8 cellular contexts compared by ENCODE assay signal in the genomic region with DNA sequence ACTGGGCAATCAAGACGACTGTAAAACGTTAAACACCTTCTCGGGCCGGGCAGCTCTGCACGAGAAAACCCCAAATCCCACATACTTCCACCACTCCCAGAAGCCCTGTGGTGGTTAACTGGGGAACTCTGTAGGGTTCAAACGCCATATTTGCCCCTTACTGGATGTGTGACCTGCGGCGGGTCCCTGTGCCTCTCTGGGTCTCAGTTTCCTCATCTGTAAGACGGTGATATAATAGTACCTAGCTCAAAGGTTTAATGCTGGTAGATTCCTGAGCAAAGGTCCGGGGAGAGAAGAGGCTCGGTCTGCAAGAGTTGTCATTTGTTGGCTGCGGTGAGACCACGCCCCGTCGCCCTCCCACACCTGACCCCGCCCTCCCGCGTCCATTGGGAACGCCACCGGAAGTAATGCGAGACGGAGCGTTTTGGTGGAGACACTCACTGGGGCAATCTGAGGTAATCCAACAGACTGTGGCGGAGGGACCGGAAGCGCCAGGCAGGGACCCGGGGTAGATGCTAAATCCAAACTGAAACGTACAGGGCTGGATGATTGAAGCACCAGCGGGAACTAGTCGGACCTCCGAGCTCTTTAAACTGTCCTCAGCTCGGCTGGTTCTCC. TPM values are rescaled to one million over a fixed set of nuclear protein-coding genes. Genes with fewer than 3 reads are reported as not detected.
DNase-seq lines count a peak whose midpoint lies in the region; ATAC-seq and TF ChIP-seq lines count a peak whose summit lies in the region.

No MANE protein-coding gene starts in this region.

- intact Hi-C loops in left colon (cut with DNase I, micrococcal nuclease): no loop called here

- DNase-seq in NCI-H526 treated with DMSO at 0.1 percent for 48 hours (lab: John Stamatoyannopoulos, UW): peak; percentile 95
- DNase-seq in activated CD4-positive, alpha-beta T cell treated with anti-CD3 and anti-CD28 coated beads, Interleukin-2, amount 10 ng/mL, durations not matched to agents 7 days and 5 days: peak; percentile 99
- peak; percentile 99 for DNase-seq in coronary artery (ENCODE audit: low spot score)
- DNase-seq in left colon: peak; percentile 99
- peak; percentile 98 to 99 for DNase-seq in stimulated activated CD4-positive, alpha-beta T cell treated with anti-CD3 and anti-CD28 coated beads, Interleukin-1b, Interleukin-23, amount 100 ng/mL, for 4 hours (ENCODE audit: low read depth in 2 of 2)

- H3K4me3 Mint-ChIP-seq in activated CD4-positive, alpha-beta T cell treated with anti-CD3 and anti-CD28 coated beads, Interleukin-2, amount 10 ng/mL, durations not matched to agents 7 days and 5 days: peak overlapping the region; percentile 98

- H3K36me3 Mint-ChIP-seq in activated CD4-positive, alpha-beta T cell treated with anti-CD3 and anti-CD28 coated beads, Interleukin-2, amount 10 ng/mL, durations not matched to agents 7 days and 5 days (ENCODE audit: low read depth): peaks cover 1% of the 10 kb centered on the region

- peak overlapping the region; percentile 75 to 96 (median 86) for H3K4me3 ChIP-seq in BLaER1 treated with 17β-estradiol and CSF1 and Interleukin-3, amounts not matched to agents 10 nM and 100 nM
- peak overlapping the region; percentile 87 for H3K4me3 ChIP-seq in coronary artery

- H3K36me3 ChIP-seq in BLaER1 treated with 17β-estradiol and CSF1 and Interleukin-3, amounts not matched to agents 10 nM and 100 nM: peaks cover 0 to 31% (median 24%) of the 10 kb centered on the region in 11 experiments; a peak in 17 of 22 replicates

- CTCF ChIA-PET in activated CD4-positive, alpha-beta T cell treated with anti-CD3 and anti-CD28 coated beads, Interleukin-2, amount 10 ng/mL, durations not matched to agents 7 days and 5 days (lab: Charles Lee): interaction anchor here (1.0 to 2.0 kb wide), 6 partner anchors 11 to 263 kb away, joined by 3 to 7 read pairs (median 4); no protein-coding TSS in a partner anchor

- peak overlapping the region; percentile 87 to 100 (median 97) for H3K4me2 ChIP-seq in BLaER1 treated with 17β-estradiol and CSF1 and Interleukin-3, amounts not matched to agents 10 nM and 100 nM

- ATAC-seq in GM19351 (IDR thresholded peaks at IDR 0.05; ENCODE audit: unreplicated experiment) (peak; percentile 74), HG03520 (IDR thresholded peaks at IDR 0.05; ENCODE audit: unreplicated experiment) (peak; percentile 73), left colon (peak; percentile 86)

- H3K9ac ChIP-seq in BLaER1 treated with 17β-estradiol and CSF1 and Interleukin-3, amounts not matched to agents 10 nM and 100 nM: peak overlapping the region; percentile 94 to 100 (median 98)

- no peaks in the 10 kb centered on the region for H3K9me3 ChIP-seq in BLaER1 treated with 17β-estradiol and CSF1 and Interleukin-3, amounts not matched to agents 10 nM and 100 nM (replicated peaks in 1 of 11)

- no peak for TF ChIP-seq CTCF in coronary artery (IDR thresholded peaks at IDR 0.05)

- no peaks in the 10 kb centered on the region for H3K9me3 Mint-ChIP-seq in activated CD4-positive, alpha-beta T cell treated with anti-CD3 and anti-CD28 coated beads, Interleukin-2, amount 10 ng/mL, durations not matched to agents 7 days and 5 days

- H3K4me1 Mint-ChIP-seq in activated CD4-positive, alpha-beta T cell treated with anti-CD3 and anti-CD28 coated beads, Interleukin-2, amount 10 ng/mL, durations not matched to agents 7 days and 5 days: peaks cover 30% of the 10 kb centered on the region

- POLR2A ChIA-PET in activated CD4-positive, alpha-beta T cell treated with anti-CD3 and anti-CD28 coated beads, Interleukin-2, amount 10 ng/mL, durations not matched to agents 7 days and 5 days (lab: Charles Lee): interaction anchor here (1.1 kb wide), 1 partner anchor 258 kb away, joined by 5 read pairs; the partner anchor contains the start of genes MPHOSPH9 and MTRFR

- peak overlapping the region; percentile 94 to 100 (median 99) for H3K27ac ChIP-seq in BLaER1 treated with 17β-estradiol and CSF1 and Interleukin-3, amounts not matched to agents 10 nM and 100 nM
- H3K27ac ChIP-seq in coronary artery: peak overlapping the region; percentile 96 to 98

- no peaks in the 10 kb centered on the region for H3K27me3 ChIP-seq in BLaER1 treated with 17β-estradiol and CSF1 and Interleukin-3, amounts not matched to agents 10 nM and 100 nM

- H3K4me1 ChIP-seq in BLaER1 treated with 17β-estradiol and CSF1 and Interleukin-3, amounts not matched to agents 10 nM and 100 nM: peaks cover 34 to 49% (median 43%) of the 10 kb centered on the region in 10 experiments

- H3K27ac Mint-ChIP-seq in activated CD4-positive, alpha-beta T cell treated with anti-CD3 and anti-CD28 coated beads, Interleukin-2, amount 10 ng/mL, durations not matched to agents 7 days and 5 days: peak overlapping the region; percentile 100

- no peaks in the 10 kb centered on the region for H3K27me3 Mint-ChIP-seq in activated CD4-positive, alpha-beta T cell treated with anti-CD3 and anti-CD28 coated beads, Interleukin-2, amount 10 ng/mL, durations not matched to agents 7 days and 5 days

- peaks cover 0 to 16% (median 0%) of the 10 kb centered on the region in 11 experiments; a peak in 5 of 22 replicates for H4K20me1 ChIP-seq in BLaER1 treated with 17β-estradiol and CSF1 and Interleukin-3, amounts not matched to agents 10 nM and 100 nM

RNA-seq across cellular contexts. Expression of gene OGFOD2, which starts 0.7 kb away (rescaled TPM):
- 10 to 100 TPM; 25.3 to 25.9 TPM for total RNA-seq in activated CD4-positive, alpha-beta T cell treated with anti-CD3 and anti-CD28 coated beads, Interleukin-2, amount 10 ng/mL, durations not matched to agents 7 days and 5 days
- total RNA-seq in left colon: 10 to 100 TPM; 22.2 to 22.4 TPM

RNA-seq across cellular contexts. Expression of gene ARL6IP4, which starts 6.1 kb away (rescaled TPM):
- 100 to 1,000 TPM; 160 to 180 TPM for total RNA-seq in activated CD4-positive, alpha-beta T cell treated with anti-CD3 and anti-CD28 coated beads, Interleukin-2, amount 10 ng/mL, durations not matched to agents 7 days and 5 days
- total RNA-seq in left colon: 100 to 1,000 TPM; 136 to 158 TPM

RNA-seq across cellular contexts. Expression of gene ABCB9, which starts 8.1 kb away (rescaled TPM):
- total RNA-seq in activated CD4-positive, alpha-beta T cell treated with anti-CD3 and anti-CD28 coated beads, Interleukin-2, amount 10 ng/mL, durations not matched to agents 7 days and 5 days: 1 to 10 TPM; 4.7 to 6.7 TPM
- 1 to 10 TPM; 4.6 to 4.9 TPM for total RNA-seq in left colon

Comparison
In these comparisons a context has a peak if more than half of its experiments do, and no peak if none do; other contexts are left out.
1. Peak in every context shown above with its lines: DNase-seq, ATAC-seq, H3K4me3 ChIP-seq and H3K27ac ChIP-seq.